In the genomic region with DNA sequence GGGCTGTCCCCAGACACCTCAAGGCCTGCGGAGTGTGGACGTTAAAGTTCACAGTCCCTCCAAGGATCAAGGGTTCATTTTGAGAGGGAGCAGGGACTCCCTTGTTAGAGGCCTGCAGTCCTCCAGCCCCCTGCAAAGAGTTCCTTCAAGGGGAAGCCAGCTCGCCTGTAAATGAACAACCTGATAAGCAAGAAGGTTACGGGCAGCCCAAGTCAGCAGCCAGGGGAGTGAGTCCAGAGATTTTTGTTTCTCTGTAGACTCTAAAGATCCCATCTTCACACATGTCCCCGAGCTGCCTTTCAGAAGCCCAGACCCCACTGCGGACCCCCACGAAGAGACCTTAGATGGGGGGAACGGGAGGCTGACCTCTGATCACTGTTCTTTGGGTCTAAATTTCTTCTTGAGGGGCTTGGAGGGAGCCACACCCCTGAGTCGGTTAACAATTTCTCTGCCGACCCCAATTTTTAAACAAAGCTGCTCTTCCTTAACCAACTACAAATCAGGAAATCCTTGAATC, we compare ENCODE assay signal across 18 cellular contexts.
DNase-seq lines count a peak whose midpoint lies in the region; ATAC-seq and TF ChIP-seq lines count a peak whose summit lies in the region.
"Had no signal": no experiment of that assay in that cellular context is flagged by ENCODE, and none has a peak within 500 bp of the region (broad histone marks: within the 10 kb centered on the region; RNA-seq: fewer than 3 reads in every experiment).

No MANE protein-coding gene starts in this region.

- no peak overlapping the region for H3K4me3 Mint-ChIP-seq in activated CD8-positive, alpha-beta T cell treated with anti-CD3 and anti-CD28 coated beads, Interleukin-2, amount 10 ng/mL, durations not matched to agents 7 days and 5 days
- H3K4me3 Mint-ChIP-seq: stimulated activated naive CD8-positive, alpha-beta T cell treated with anti-CD3 and anti-CD28 coated beads, Interleukin-15, amount 100 ng/mL, for 72 hours; T-cell had no signal

- H3K4me3 ChIP-seq in epithelial cell of proximal tubule (ENCODE audit: low read depth, low read length) (no peak overlapping the region), osteoblast (ENCODE audit: insufficient read depth, low read length) (no peak overlapping the region), transverse colon (no peak overlapping the region)
- H3K4me3 ChIP-seq: adrenal gland had no signal

- H3K27ac ChIP-seq in KOPT-K1 (ENCODE audit: low read depth, low read length, poor library complexity, severe bottlenecking) (peak overlapping the region; percentile 36), osteoblast (ENCODE audit: low read depth, low read length) (no peak overlapping the region), transverse colon (peak overlapping the region in 3 of 4 donors; percentile 14 to 67 (median 61))
- H3K27ac ChIP-seq: neutrophil had no signal

- H3K36me3 Mint-ChIP-seq in activated CD8-positive, alpha-beta T cell treated with anti-CD3 and anti-CD28 coated beads, Interleukin-2, amount 10 ng/mL, durations not matched to agents 7 days and 5 days (ENCODE audit: low read depth) = no peaks in the 10 kb centered on the region
- H3K36me3 Mint-ChIP-seq: T-cell had no signal

- no peaks in the 10 kb centered on the region for H3K27me3 ChIP-seq in osteoblast (ENCODE audit: insufficient read depth, low read length)
- no peaks in the 10 kb centered on the region for H3K27me3 ChIP-seq in transverse colon
- H3K27me3 ChIP-seq: adrenal gland, neutrophil had no signal

- no peak overlapping the region for H3K27ac Mint-ChIP-seq in activated CD8-positive, alpha-beta T cell treated with anti-CD3 and anti-CD28 coated beads, Interleukin-2, amount 10 ng/mL, durations not matched to agents 7 days and 5 days
- H3K27ac Mint-ChIP-seq: T-cell had no signal

- 68% methylated on average over 10 of the region's 10 CpGs; no CpG with 5 or more reads in 1 of the 2 donors for WGBS in transverse colon (ENCODE audit: low coverage in 1 of 2), 2 donors

- TF ChIP-seq CTCF in epithelial cell of proximal tubule (conservative IDR thresholded peaks at IDR 0.05; ENCODE audit: low read depth, low read length) (no peak), osteoblast (IDR thresholded peaks at IDR 0.05; ENCODE audit: extremely low read depth, low read depth, low read length) (no peak), transverse colon (IDR thresholded peaks at IDR 0.05) (no peak)

- H3K4me1 Mint-ChIP-seq in activated CD8-positive, alpha-beta T cell treated with anti-CD3 and anti-CD28 coated beads, Interleukin-2, amount 10 ng/mL, durations not matched to agents 7 days and 5 days (ENCODE audit: low read depth) = no peaks in the 10 kb centered on the region

- POLR2A ChIA-PET in activated CD8-positive, alpha-beta T cell treated with anti-CD3 and anti-CD28 coated beads, Interleukin-2, amount 10 ng/mL, durations not matched to agents 7 days and 5 days (lab: Charles Lee) = interaction anchor here (0.7 kb wide), 1 partner anchor 56 kb away, joined by 3 read pairs; no protein-coding TSS in a partner anchor

- H3K36me3 ChIP-seq in KOPT-K1 (ENCODE audit: insufficient read depth, low read length) (no peaks in the 10 kb centered on the region), osteoblast (ENCODE audit: insufficient read depth, low read length) (no peaks in the 10 kb centered on the region), transverse colon (no peaks in the 10 kb centered on the region)
- H3K36me3 ChIP-seq: adrenal gland, neutrophil had no signal

- TF ChIP-seq POLR2A in transverse colon (IDR thresholded peaks at IDR 0.05) = no peak

- no peak overlapping the region for H2AFZ ChIP-seq in osteoblast (ENCODE audit: low read length)

- TF ChIP-seq EP300 in transverse colon (IDR thresholded peaks at IDR 0.05; ENCODE audit: low read depth) = no peak

- H4K20me1 ChIP-seq in osteoblast (ENCODE audit: insufficient read depth, low read length) = no peaks in the 10 kb centered on the region

- in situ Hi-C loops in transverse colon (cut with MboI; ENCODE audit: low pct_ligation_motif_present in 1 of 4, low pct_unique_long_range_greater_than_20kb in 1 of 4, low sequenced_read_pairs in 3 of 4) = no loop called here

- H3K9me3 ChIP-seq in KOPT-K1 (ENCODE audit: insufficient read depth, low read length, poor library complexity, severe bottlenecking) (peaks cover 12% of the 10 kb centered on the region), osteoblast (ENCODE audit: low read depth, low read length) (no peaks in the 10 kb centered on the region), transverse colon (no peaks in the 10 kb centered on the region)
- H3K9me3 ChIP-seq: adrenal gland, neutrophil had no signal

- no peaks in the 10 kb centered on the region for H3K27me3 Mint-ChIP-seq in activated CD8-positive, alpha-beta T cell treated with anti-CD3 and anti-CD28 coated beads, Interleukin-2, amount 10 ng/mL, durations not matched to agents 7 days and 5 days (ENCODE audit: low read depth)

- CTCF ChIA-PET in activated CD8-positive, alpha-beta T cell treated with anti-CD3 and anti-CD28 coated beads, Interleukin-2, amount 10 ng/mL, durations not matched to agents 7 days and 5 days (lab: Charles Lee) = no interaction called here

- H3K79me2 ChIP-seq in osteoblast (ENCODE audit: insufficient read depth, low read length) = no peaks in the 10 kb centered on the region

- H3K4me1 ChIP-seq in osteoblast (ENCODE audit: insufficient read depth, low read length) (no peaks in the 10 kb centered on the region), transverse colon (peaks cover 5 to 30% (median 6%) of the 10 kb centered on the region in 4 donors)

- no peak for ATAC-seq in activated CD8-positive, alpha-beta T cell treated with anti-CD3 and anti-CD28 coated beads, Interleukin-2, amount 10 ng/mL, durations not matched to agents 7 days and 5 days
- ATAC-seq: stimulated activated naive CD8-positive, alpha-beta T cell treated with anti-CD3 and anti-CD28 coated beads, Interleukin-15, amount 100 ng/mL, for 72 hours; T-cell had no signal

- peak; percentile 13 for DNase-seq in epithelial cell of proximal tubule (ENCODE audit: low read depth)
- peak; percentile 34 for DNase-seq in osteoblast (ENCODE audit: insufficient read length, low spot score, missing footprints)
- no peak for DNase-seq in transverse colon
- no peak for DNase-seq in activated CD4-positive, alpha-beta T cell treated with anti-CD3 and anti-CD28 coated beads for 4 hours
- no peak for DNase-seq in activated CD8-positive, alpha-beta T cell treated with anti-CD3 and anti-CD28 coated beads, Interleukin-2, amount 10 ng/mL, durations not matched to agents 7 days and 5 days
- no peak for DNase-seq in activated CD4-positive, CD25-positive, alpha-beta regulatory T cell treated with anti-CD3 and anti-CD28 coated beads, Interleukin-2, amount 50 U/mL, for 72 hours
- DNase-seq: activated CD4-positive, alpha-beta T cell treated with anti-CD3 and anti-CD28 coated beads, Interleukin-2, amount 50 U/mL, for 1 hour; activated CD8-positive, alpha-beta memory T cell treated with anti-CD3 and anti-CD28 coated beads, Interleukin-2, amount 50 U/mL, for 48 hours; activated effector memory CD4-positive, alpha-beta T cell treated with anti-CD3 and anti-CD28 coated beads, Interleukin-2, amount 50 U/mL, for 16 hours; NCI-H1417; NCI-H524 treated with DMSO at 0.1 percent for 48 hours; SHP77 treated with DMSO at 0.1 percent for 48 hours; stimulated activated CD4-positive, alpha-beta T cell treated with anti-CD3 and anti-CD28 coated beads, Interleukin-2, amount 100 ng/mL, for 24 hours; stimulated activated naive CD8-positive, alpha-beta T cell treated with anti-CD3 and anti-CD28 coated beads, Interleukin-15, amount 100 ng/mL, for 72 hours; T-cell had no signal

- H3K9me3 Mint-ChIP-seq in activated CD8-positive, alpha-beta T cell treated with anti-CD3 and anti-CD28 coated beads, Interleukin-2, amount 10 ng/mL, durations not matched to agents 7 days and 5 days (ENCODE audit: insufficient read depth) = no peaks in the 10 kb centered on the region
- H3K9me3 Mint-ChIP-seq: T-cell had no signal

- no peak overlapping the region for H3K4me2 ChIP-seq in osteoblast (ENCODE audit: insufficient read depth, low read length)

- intact Hi-C loops in transverse colon (cut with DNase I; ENCODE audit: low total_unique reads) = no loop called here

Comparison
In these comparisons a context has a peak if more than half of its experiments do, and no peak if none do; other contexts are left out.
1. DNase-seq: peak in epithelial cell of proximal tubule (single experiment) and osteoblast (single experiment); none in transverse colon (single experiment), activated CD4-positive, alpha-beta T cell treated with anti-CD3 and anti-CD28 coated beads for 4 hours (0 of 2), activated CD8-positive, alpha-beta T cell treated with anti-CD3 and anti-CD28 coated beads, Interleukin-2, amount 10 ng/mL, durations not matched to agents 7 days and 5 days (single experiment) and activated CD4-positive, CD25-positive, alpha-beta regulatory T cell treated with anti-CD3 and anti-CD28 coated beads, Interleukin-2, amount 50 U/mL, for 72 hours (single experiment).